In the genomic region with DNA sequence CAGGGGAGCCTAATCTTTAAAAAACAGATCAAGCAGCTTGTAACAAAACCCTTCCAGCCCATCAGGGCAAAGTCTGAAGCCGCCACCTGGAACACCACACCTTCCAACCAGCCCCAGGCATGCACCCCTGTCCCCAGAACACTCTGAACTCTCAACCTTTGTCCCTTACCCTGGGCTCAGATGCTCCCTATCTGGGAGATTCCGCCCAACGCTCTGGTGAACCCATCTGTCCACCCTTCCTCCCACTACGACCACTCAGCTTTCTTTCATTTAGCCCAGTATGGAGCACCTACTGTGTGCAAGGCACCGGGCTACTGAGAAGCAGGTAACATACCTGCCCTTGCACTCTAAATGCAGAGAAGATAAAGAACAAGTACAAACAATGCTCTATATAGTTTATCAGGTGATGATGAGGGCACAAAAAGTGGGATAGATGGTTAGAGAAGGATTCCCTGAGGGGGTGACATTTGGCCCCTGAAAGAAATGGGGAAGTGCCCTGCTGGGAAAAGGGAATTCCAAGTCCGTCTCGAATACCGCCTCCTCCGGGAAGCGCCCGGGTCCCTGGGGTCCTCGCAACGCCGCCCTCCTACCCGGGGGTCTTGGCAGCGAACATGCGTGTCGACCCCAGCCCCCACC, we compare ENCODE assay signal across 1 cellular context.
TF ChIP-seq lines count a peak whose summit lies in the region.

No MANE protein-coding gene starts in this region.

TF ChIP-seq in K562, 482 proteins besides CTCF, POLR2A, EP300 and RAD21:
- 0 out of 2 replicates have a peak, but pooled peaks have one; percentile 6 for TF ChIP-seq NR2C2 (CRISPR knock-in tag; IDR thresholded peaks at IDR 0.05)
- TF ChIP-seq NR2C2 (tag; IDR thresholded peaks at IDR 0.05): no peak
- no peak for TF ChIP-seq SOX6 (IDR thresholded peaks at IDR 0.05)
- TF ChIP-seq HNRNPLL (IDR thresholded peaks at IDR 0.05; ENCODE audit: low read depth, low read length, poor library complexity, severe bottlenecking): no peak
- TF ChIP-seq PRPF4 (IDR thresholded peaks at IDR 0.05; ENCODE audit: insufficient read depth, low read depth, low read length, poor library complexity, severe bottlenecking): no peak
- no peak for TF ChIP-seq ZNF408 (CRISPR knock-in tag; IDR thresholded peaks at IDR 0.05; ENCODE audit: low read depth)
- TF ChIP-seq SPI1 (IDR thresholded peaks at IDR 0.05; ENCODE audit: borderline replicate concordance, low read depth, low read length): peak; percentile 51; the same call in 1 of the 2 replicates
- no peak for TF ChIP-seq PURB (CRISPR knock-in tag; IDR thresholded peaks at IDR 0.05; ENCODE audit: low read depth)
- no peak for TF ChIP-seq KLF16 (IDR thresholded peaks at IDR 0.05)
- TF ChIP-seq, protein P1, sequence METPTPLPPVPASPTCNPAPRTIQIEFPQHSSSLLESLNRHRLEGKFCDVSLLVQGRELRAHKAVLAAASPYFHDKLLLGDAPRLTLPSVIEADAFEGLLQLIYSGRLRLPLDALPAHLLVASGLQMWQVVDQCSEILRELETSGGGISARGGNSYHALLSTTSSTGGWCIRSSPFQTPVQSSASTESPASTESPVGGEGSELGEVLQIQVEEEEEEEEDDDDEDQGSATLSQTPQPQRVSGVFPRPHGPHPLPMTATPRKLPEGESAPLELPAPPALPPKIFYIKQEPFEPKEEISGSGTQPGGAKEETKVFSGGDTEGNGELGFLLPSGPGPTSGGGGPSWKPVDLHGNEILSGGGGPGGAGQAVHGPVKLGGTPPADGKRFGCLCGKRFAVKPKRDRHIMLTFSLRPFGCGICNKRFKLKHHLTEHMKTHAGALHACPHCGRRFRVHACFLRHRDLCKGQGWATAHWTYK (CRISPR knock-in tag; IDR thresholded peaks at IDR 0.05): 0 out of 2 replicates have a peak, but pooled peaks have one; percentile 18
- peak; percentile 72; the same call in 1 of the 2 replicates for TF ChIP-seq ZKSCAN1 (IDR thresholded peaks at IDR 0.05; ENCODE audit: low read depth, low read length)
- no peak for TF ChIP-seq NBN (IDR thresholded peaks at IDR 0.05; ENCODE audit: low read depth)
